Comparison of ENCODE assay signal across 13 cellular contexts in the genomic region with DNA sequence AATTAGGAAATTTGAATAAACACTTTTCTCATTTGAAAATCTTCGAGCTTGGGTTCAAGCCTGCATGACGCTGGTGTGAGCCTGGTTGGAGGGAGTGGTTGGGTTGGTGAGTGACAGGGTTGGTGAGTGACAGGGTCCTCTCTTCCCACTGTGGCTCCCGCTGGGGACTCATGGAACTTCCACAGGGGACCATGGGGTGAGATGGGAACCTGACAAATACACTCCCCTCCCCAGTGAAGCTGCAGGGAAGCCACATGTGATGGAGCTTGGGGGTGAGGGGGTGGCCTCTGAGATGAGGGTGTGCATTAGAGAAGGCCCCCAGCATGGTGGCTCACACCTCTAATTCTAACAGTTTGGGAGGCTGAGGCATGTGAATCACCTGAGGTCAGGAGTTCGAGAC.
DNase-seq lines count a peak whose midpoint lies in the region; ATAC-seq lines count a peak whose summit lies in the region.
"Had no signal": no experiment of that assay in that cellular context is flagged by ENCODE, and none has a peak within 500 bp of the region (broad histone marks: within the 10 kb centered on the region; RNA-seq: fewer than 3 reads in every experiment).

No MANE protein-coding gene starts in this region.

- intact Hi-C loops in cardiac septum (cut with DNase I) (no loop called here), left ventricle myocardium superior (cut with micrococcal nuclease) (no loop called here), sciatic nerve (cut with DNase I) (no loop called here)

- DNase-seq in cardiac septum (ENCODE audit: low spot score): peak; percentile 22
- no peak for DNase-seq in left ventricle myocardium superior
- DNase-seq in mesenteric fat pad (ENCODE audit: low spot score): peak; percentile 39
- DNase-seq in sciatic nerve (ENCODE audit: low spot score): peak; percentile 14
- no peak for DNase-seq in occipital lobe (lab: John Stamatoyannopoulos, UW)
- no peak for DNase-seq in T1000 (lab: John Stamatoyannopoulos, UW)
- DNase-seq: Calu3; CD8-positive, alpha-beta T cell; DMS79 treated with DMSO at 0.1 percent for 48 hours; GF-D8; GOT3; H9 had no signal

- ATAC-seq in left ventricle myocardium superior: no peak
- ATAC-seq in sciatic nerve: no peak
- ATAC-seq in HG02623 (IDR thresholded peaks at IDR 0.05; ENCODE audit: unreplicated experiment): no peak
- ATAC-seq: CD8-positive, alpha-beta T cell had no signal

Comparison
In these comparisons a context has a peak if more than half of its experiments do, and no peak if none do; other contexts are left out.
1. DNase-seq: peak in cardiac septum (single experiment), mesenteric fat pad (single experiment) and sciatic nerve (single experiment); none in left ventricle myocardium superior (single experiment), occipital lobe (single experiment) and T1000 (single experiment).